In genomic region chr5:72448368-72448767, GRCh38 we compare ENCODE assay signal across 20 cellular contexts. TPM values are rescaled to one million over a fixed set of nuclear protein-coding genes. Genes with fewer than 3 reads are reported as not detected.
DNase-seq lines count a peak whose midpoint lies in the region; ATAC-seq and TF ChIP-seq lines count a peak whose summit lies in the region.
"Had no signal": no experiment of that assay in that cellular context is flagged by ENCODE, and none has a peak within 500 bp of the region (broad histone marks: within the 10 kb centered on the region; RNA-seq: fewer than 3 reads in every experiment).

No MANE protein-coding gene starts in this region.

- CTCF ChIA-PET in GM10248 (lab: Yijun Ruan, JAX), result interaction anchor here (0.6 to 2.0 kb wide), 4 partner anchors 8 to 36 kb away, joined by 3 to 4 read pairs (median 4); no protein-coding TSS in a partner anchor

- in situ Hi-C loops in SK-MEL-5 (cut with HindIII; ENCODE audit: low pct_unique_long_range_greater_than_20kb, low sequenced_read_pairs), result no loop called here

- H3K36me3 Mint-ChIP-seq in nephron (ENCODE audit: low read depth), result no peaks in the 10 kb centered on the region
- peaks cover 0 to 4% of the 10 kb centered on the region in 2 donors for H3K36me3 Mint-ChIP-seq in stimulated activated naive B cell treated with anti-CD40 and anti-IgM and Interleukin-4, amounts not matched to agents 10 μg/mL and 1 μg/mL and 100 μg/mL, for 72 hours
- H3K36me3 Mint-ChIP-seq: CD4-positive, CD25-positive, alpha-beta regulatory T cell; CD8-positive, alpha-beta memory T cell had no signal

- no peaks in the 10 kb centered on the region for H3K9me3 Mint-ChIP-seq in nephron
- peaks cover 0 to 2% of the 10 kb centered on the region in 2 donors for H3K9me3 Mint-ChIP-seq in stimulated activated naive B cell treated with anti-CD40 and anti-IgM and Interleukin-4, amounts not matched to agents 10 μg/mL and 1 μg/mL and 100 μg/mL, for 72 hours

- POLR2A ChIA-PET in GM10248 (lab: Yijun Ruan, JAX), result interaction anchor here (0.6 kb wide), 1 partner anchor 11 kb away, joined by 3 read pairs; no protein-coding TSS in a partner anchor

- no peaks in the 10 kb centered on the region for H3K27me3 Mint-ChIP-seq in nephron (ENCODE audit: low read depth)
- no peaks in the 10 kb centered on the region for H3K27me3 Mint-ChIP-seq in stimulated activated naive B cell treated with anti-CD40 and anti-IgM and Interleukin-4, amounts not matched to agents 10 μg/mL and 1 μg/mL and 100 μg/mL, for 72 hours
- H3K27me3 Mint-ChIP-seq: CD4-positive, CD25-positive, alpha-beta regulatory T cell had no signal

- TF ChIP-seq CTCF in nephron (IDR thresholded peaks at IDR 0.05; ENCODE audit: unreplicated experiment in 3 of 3) (no peak), GM10248 (IDR thresholded peaks at IDR 0.05; ENCODE audit: control extremely low read depth, extremely low read depth, low read depth, missing control alignments) (no peak)

- peaks cover 64% of the 10 kb centered on the region for H3K4me1 Mint-ChIP-seq in nephron
- H3K4me1 Mint-ChIP-seq in stimulated activated naive B cell treated with anti-CD40 and anti-IgM and Interleukin-4, amounts not matched to agents 10 μg/mL and 1 μg/mL and 100 μg/mL, for 72 hours, result peaks cover 17 to 29% of the 10 kb centered on the region in 2 donors
- H3K4me1 Mint-ChIP-seq: CD4-positive, CD25-positive, alpha-beta regulatory T cell; CD8-positive, alpha-beta memory T cell had no signal

- no peak overlapping the region for H3K4me3 Mint-ChIP-seq in nephron
- H3K4me3 Mint-ChIP-seq in stimulated activated naive B cell treated with anti-CD40 and anti-IgM and Interleukin-4, amounts not matched to agents 10 μg/mL and 1 μg/mL and 100 μg/mL, for 72 hours, result no peak overlapping the region
- H3K4me3 Mint-ChIP-seq: CD4-positive, CD25-positive, alpha-beta regulatory T cell; CD8-positive, alpha-beta memory T cell had no signal

- H3K27ac Mint-ChIP-seq in nephron, result peak overlapping the region in 2 of 3 experiments; percentile 74 to 82
- H3K27ac Mint-ChIP-seq in stimulated activated naive B cell treated with anti-CD40 and anti-IgM and Interleukin-4, amounts not matched to agents 10 μg/mL and 1 μg/mL and 100 μg/mL, for 72 hours, result peak overlapping the region; percentile 71
- H3K27ac Mint-ChIP-seq: CD4-positive, CD25-positive, alpha-beta regulatory T cell; CD8-positive, alpha-beta memory T cell had no signal

- ATAC-seq in stimulated activated naive B cell treated with anti-CD40 and anti-IgM and Interleukin-4, amounts not matched to agents 10 μg/mL and 1 μg/mL and 100 μg/mL, for 72 hours (replicated peaks), result no peak
- ATAC-seq in HG03175 (IDR thresholded peaks at IDR 0.05; ENCODE audit: unreplicated experiment), result no peak
- ATAC-seq: HCT116, HepG2 had no signal

- DNase-seq in AG20443 (ENCODE audit: low spot score) (peak; percentile 32), SK-MEL-5 (ENCODE audit: low read depth, low spot score) (peak; percentile 43), GM10248 (ENCODE audit: extremely low spot score) (no peak)
- DNase-seq in stimulated activated naive B cell treated with anti-CD40 and anti-IgM and Interleukin-4, amounts not matched to agents 10 μg/mL and 1 μg/mL and 100 μg/mL, for 72 hours, result no peak
- DNase-seq in activated CD4-positive, alpha-beta T cell treated with anti-CD3 and anti-CD28 coated beads for 4 hours, result no peak
- DNase-seq: 8988T; BE2C; C1 segment of cervical spinal cord; Caco-2; CD4-positive, CD25-positive, alpha-beta regulatory T cell; CD8-positive, alpha-beta memory T cell; GDM1; GOT3; H7 had no signal

RNA-seq across cellular contexts. Expression of gene ZNF366, which starts 58.8 kb away (rescaled TPM):
- 0.03 TPM in 1 of 2 replicates, not detected in the other for total RNA-seq in SK-MEL-5 (2014; rRNA removed; shearing (Covaris generic))
- polyA plus RNA-seq in SK-MEL-5 (2015; cell fraction: cytosol; rRNA removed), result 0.02 TPM in 1 of 2 replicates, not detected in the other
- polyA plus RNA-seq in SK-MEL-5 (2015; cell fraction: nucleus; rRNA removed), result not detected in 2 replicates
- total RNA-seq: A673; Caco-2; CD4-positive, CD25-positive, alpha-beta regulatory T cell; CD8-positive, alpha-beta memory T cell; H7; HepG2 had no signal
- polyA plus RNA-seq: AG04450; CD4-positive, CD25-positive, alpha-beta regulatory T cell; CD8-positive, alpha-beta memory T cell; HepG2 had no signal

Comparison
In these comparisons a context has a peak if more than half of its experiments do, and no peak if none do; other contexts are left out.
1. DNase-seq: peak in AG20443 (single experiment) and SK-MEL-5 (single experiment); none in stimulated activated naive B cell treated with anti-CD40 and anti-IgM and Interleukin-4, amounts not matched to agents 10 μg/mL and 1 μg/mL and 100 μg/mL, for 72 hours (single experiment), GM10248 (single experiment) and activated CD4-positive, alpha-beta T cell treated with anti-CD3 and anti-CD28 coated beads for 4 hours (0 of 2).